In the genomic region with DNA sequence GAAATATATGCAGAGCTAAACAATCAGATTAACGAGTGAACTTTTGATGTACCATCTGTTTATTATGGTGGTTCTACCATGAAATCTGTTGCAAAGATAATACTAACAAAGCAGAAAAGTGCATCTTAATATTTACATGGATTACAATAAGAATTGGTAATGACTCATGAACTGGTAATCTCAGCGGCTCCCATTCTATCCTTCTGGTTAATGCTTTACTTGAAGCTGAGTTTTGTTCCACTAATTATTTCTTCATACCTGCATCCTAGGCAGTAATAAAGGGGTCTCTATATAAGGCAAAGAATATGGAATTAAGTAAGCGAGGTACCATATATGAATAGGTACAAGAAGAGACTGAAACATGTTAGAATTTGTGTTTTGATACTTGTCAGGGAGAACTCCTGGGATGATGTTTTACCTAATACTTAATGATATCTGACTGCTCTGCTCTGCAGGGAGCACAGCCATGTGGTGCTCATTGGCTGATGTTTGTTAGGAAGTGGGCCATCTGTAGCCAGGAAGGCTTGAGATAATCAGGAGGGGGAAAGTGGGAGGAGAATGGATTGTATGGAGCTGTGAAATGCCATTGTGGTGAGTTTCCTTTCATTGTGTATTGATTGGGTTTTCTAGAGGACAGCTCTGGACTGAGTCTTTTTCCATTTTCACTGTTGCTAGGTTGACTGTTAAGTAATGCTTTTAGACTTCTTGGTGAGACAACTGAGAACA, we compare ENCODE assay signal across 11 cellular contexts. TPM values are rescaled to one million over a fixed set of nuclear protein-coding genes. Genes with fewer than 3 reads are reported as not detected.
DNase-seq lines count a peak whose midpoint lies in the region; ATAC-seq and TF ChIP-seq lines count a peak whose summit lies in the region.
"Had no signal": no experiment of that assay in that cellular context is flagged by ENCODE, and none has a peak within 500 bp of the region (broad histone marks: within the 10 kb centered on the region; RNA-seq: fewer than 3 reads in every experiment).

No MANE protein-coding gene starts in this region.

- H3K9me3 ChIP-seq in IMR-90 (ENCODE audit: control insufficient read depth, insufficient read depth, low read length): no peaks in the 10 kb centered on the region
- no peaks in the 10 kb centered on the region for H3K9me3 ChIP-seq in colonic mucosa
- H3K9me3 ChIP-seq in right lobe of liver: no peaks in the 10 kb centered on the region

- dilution Hi-C loops in IMR-90 (cut with HindIII; ENCODE audit: low sequenced_read_pairs, unreplicated experiment): no loop called here

- no peak overlapping the region for H3K23ac ChIP-seq in IMR-90 (ENCODE audit: low read depth, low read length)

- no TSS peak for BruUV-seq in IMR-90 (replicated peaks; lab: Mats Ljungman, UMichigan)

- H3K27ac Mint-ChIP-seq in stimulated activated memory B cell treated with anti-CD40 and anti-IgM and Interleukin-4, amounts not matched to agents 10 μg/mL and 1 μg/mL and 100 μg/mL, for 72 hours: no peak overlapping the region

- no peak overlapping the region for H2BK120ac ChIP-seq in IMR-90 (ENCODE audit: low read depth, low read length)

- no peak overlapping the region for H4K8ac ChIP-seq in IMR-90 (ENCODE audit: low read depth in 2 of 2, low read length in 2 of 2)

- H2AFZ ChIP-seq in IMR-90 (replicated peaks; ENCODE audit: low read length, poor library complexity): no peak overlapping the region

- no peak for TF ChIP-seq RAD21 in IMR-90 (IDR thresholded peaks at IDR 0.05; ENCODE audit: low read length)

- H2BK20ac ChIP-seq in IMR-90 (ENCODE audit: low read depth, low read length): no peak overlapping the region

- no peak overlapping the region for H3K9ac ChIP-seq in IMR-90 (ENCODE audit: low read depth, low read length)
- no peak overlapping the region for H3K9ac ChIP-seq in colonic mucosa (ENCODE audit: low read depth in 2 of 2, low read length in 2 of 2)

- no peaks in the 10 kb centered on the region for H3K27me3 Mint-ChIP-seq in stimulated activated memory B cell treated with anti-CD40 and anti-IgM and Interleukin-4, amounts not matched to agents 10 μg/mL and 1 μg/mL and 100 μg/mL, for 72 hours

- H3K4me3 ChIP-seq in IMR-90 (ENCODE audit: insufficient read depth, low read depth, low read length): no peak overlapping the region
- H3K4me3 ChIP-seq in colonic mucosa: no peak overlapping the region
- H3K4me3 ChIP-seq in right lobe of liver: no peak overlapping the region
- H3K4me3 ChIP-seq: coronary artery had no signal

- CTCF ChIA-PET in IMR-90 (lab: Yijun Ruan, JAX): interaction anchor here (0.6 to 0.7 kb wide), 2 partner anchors 19 to 920 kb away, joined by 3 to 4 read pairs; no protein-coding TSS in a partner anchor

- H3K56ac ChIP-seq in IMR-90 (ENCODE audit: extremely low read depth, insufficient read depth, low read length): no peak overlapping the region

- H3K4me1 ChIP-seq in IMR-90 (ENCODE audit: control insufficient read depth, insufficient read depth, low read length) (no peaks in the 10 kb centered on the region), colonic mucosa (peaks cover 19% of the 10 kb centered on the region), right lobe of liver (no peaks in the 10 kb centered on the region)

- H3K9me1 ChIP-seq in IMR-90 (ENCODE audit: insufficient read depth, low read length): no peaks in the 10 kb centered on the region

- ATAC-seq in IMR-90 (ENCODE audit: low read depth) (peak; percentile 95), right lobe of liver (peak; percentile 21 to 49 (median 36)), GM19351 (IDR thresholded peaks at IDR 0.05; ENCODE audit: unreplicated experiment) (no peak), HG03280 (IDR thresholded peaks at IDR 0.05; ENCODE audit: unreplicated experiment) (no peak)
- ATAC-seq in stimulated activated memory B cell treated with anti-CD40 and anti-IgM and Interleukin-4, amounts not matched to agents 10 μg/mL and 1 μg/mL and 100 μg/mL, for 72 hours: no peak

- H3K4ac ChIP-seq in IMR-90 (ENCODE audit: low read depth, low read length): no peak overlapping the region

- no peak overlapping the region for H3K18ac ChIP-seq in IMR-90 (ENCODE audit: low read depth, low read length)

- in situ Hi-C loops in IMR-90 (cut with MboI; ENCODE audit: low sequenced_read_pairs): no loop called here

- DNase-seq in D341Med (ENCODE audit: low spot score): peak; percentile 67
- peak; percentile 62 for DNase-seq in IMR-90
- DNase-seq in colonic mucosa: no peak
- no peak for DNase-seq in right lobe of liver
- DNase-seq in NCI-H345 (lab: John Stamatoyannopoulos, UW): no peak
- DNase-seq: NCI-H1092 treated with DMSO at 0.1 percent for 48 hours; stimulated activated CD4-positive, alpha-beta T cell treated with anti-CD3 and anti-CD28 coated beads, Interleukin-1b, Interleukin-23, amount 100 ng/mL, for 48 hours had no signal

- H3K36me3 Mint-ChIP-seq in stimulated activated memory B cell treated with anti-CD40 and anti-IgM and Interleukin-4, amounts not matched to agents 10 μg/mL and 1 μg/mL and 100 μg/mL, for 72 hours: peaks cover 22% of the 10 kb centered on the region

- no peak overlapping the region for H2BK5ac ChIP-seq in IMR-90 (ENCODE audit: low read depth, low read length, poor library complexity, severe bottlenecking)

- no peaks in the 10 kb centered on the region for H3K4me1 Mint-ChIP-seq in stimulated activated memory B cell treated with anti-CD40 and anti-IgM and Interleukin-4, amounts not matched to agents 10 μg/mL and 1 μg/mL and 100 μg/mL, for 72 hours

- no peak overlapping the region for H2AK9ac ChIP-seq in IMR-90 (replicated peaks; ENCODE audit: low read depth, low read length, poor library complexity)

- H4K91ac ChIP-seq in IMR-90 (ENCODE audit: insufficient read depth, low read depth, low read length): no peak overlapping the region

- H3K4me3 Mint-ChIP-seq in stimulated activated memory B cell treated with anti-CD40 and anti-IgM and Interleukin-4, amounts not matched to agents 10 μg/mL and 1 μg/mL and 100 μg/mL, for 72 hours: no peak overlapping the region

- no peak overlapping the region for H3K14ac ChIP-seq in IMR-90 (replicated peaks; ENCODE audit: low read depth, low read length)

- H3K27me3 ChIP-seq in IMR-90 (ENCODE audit: control insufficient read depth, insufficient read depth, low read length): no peaks in the 10 kb centered on the region
- H3K27me3 ChIP-seq in colonic mucosa: no peaks in the 10 kb centered on the region
- H3K27me3 ChIP-seq in right lobe of liver: no peaks in the 10 kb centered on the region

- H3K4me2 ChIP-seq in IMR-90 (ENCODE audit: low read depth, low read length): no peak overlapping the region

- H4K20me1 ChIP-seq in IMR-90 (ENCODE audit: insufficient read depth, low read length): no peaks in the 10 kb centered on the region

- no peak overlapping the region for H4K5ac ChIP-seq in IMR-90 (ENCODE audit: low read depth, low read length)

- no peak overlapping the region for H3K27ac ChIP-seq in IMR-90 (ENCODE audit: insufficient read depth, low read length)
- peak overlapping the region; percentile 49 for H3K27ac ChIP-seq in colonic mucosa
- no peak overlapping the region for H3K27ac ChIP-seq in right lobe of liver
- H3K27ac ChIP-seq: coronary artery had no signal

- POLR2A ChIA-PET in IMR-90 (lab: Charles Lee; ENCODE audit: unreplicated experiment): no interaction called here

- intact Hi-C loops in IMR-90 (cut with micrococcal nuclease): no loop called here
- intact Hi-C loops in colonic mucosa (cut with DNase I): no loop called here
- intact Hi-C loops in right lobe of liver (cut with DNase I): no loop called here

- H2AK5ac ChIP-seq in IMR-90 (ENCODE audit: low read depth, low read length): no peak overlapping the region

- no peak overlapping the region for H2BK15ac ChIP-seq in IMR-90 (ENCODE audit: low read depth, low read length)

- TF ChIP-seq CTCF in IMR-90 (conservative IDR thresholded peaks at IDR 0.05; ENCODE audit: low read depth, low read length): no peak
- no peak for TF ChIP-seq CTCF in colonic mucosa (IDR thresholded peaks at IDR 0.05)
- TF ChIP-seq CTCF in right lobe of liver (IDR thresholded peaks at IDR 0.05): no peak

- no CpG with 5 or more reads among the region's 3 CpGs for whole genome bisulfite sequencing in IMR-90 (ENCODE audit: extremely low coverage in 2 of 2, insufficient read length in 1 of 2), 2 experiments
- 69% methylated on average over 3 of the region's 3 CpGs for WGBS in right lobe of liver (ENCODE audit: insufficient coverage, low coverage, low lambda C conversion rate, missing lambda C conversion rate)

- TF ChIP-seq POLR2A in IMR-90 (IDR thresholded peaks at IDR 0.05; ENCODE audit: low read depth, low read length): no peak
- no peak for TF ChIP-seq POLR2A in right lobe of liver (IDR thresholded peaks at IDR 0.05)

- H3K9me3 Mint-ChIP-seq in stimulated activated memory B cell treated with anti-CD40 and anti-IgM and Interleukin-4, amounts not matched to agents 10 μg/mL and 1 μg/mL and 100 μg/mL, for 72 hours: no peaks in the 10 kb centered on the region

- no peaks in the 10 kb centered on the region for H3K36me3 ChIP-seq in IMR-90 (ENCODE audit: control insufficient read depth, insufficient read depth, low read length)
- H3K36me3 ChIP-seq in colonic mucosa: no peaks in the 10 kb centered on the region
- no peaks in the 10 kb centered on the region for H3K36me3 ChIP-seq in right lobe of liver

- H3K79me1 ChIP-seq in IMR-90 (ENCODE audit: low read depth in 1 of 2, low read length in 2 of 2): no peaks in the 10 kb centered on the region

TF ChIP-seq in IMR-90, 13 proteins besides CTCF, POLR2A, EP300 and RAD21 (continues in another document):
- TF ChIP-seq FOS (IDR thresholded peaks at IDR 0.05; ENCODE audit: low read depth, low read length) (no peak), CEBPB (IDR thresholded peaks at IDR 0.05; ENCODE audit: low read depth, low read length) (no peak), MXI1 (IDR thresholded peaks at IDR 0.05; ENCODE audit: borderline replicate concordance, low read depth, low read length) (no peak), BHLHE40 (IDR thresholded peaks at IDR 0.05; ENCODE audit: low read depth, low read length) (no peak), RFX5 (IDR thresholded peaks at IDR 0.05; ENCODE audit: low read depth, low read length) (no peak), SMC3 (IDR thresholded peaks at IDR 0.05; ENCODE audit: low read depth, low read length) (no peak)
- TF ChIP-seq, protein P1, sequence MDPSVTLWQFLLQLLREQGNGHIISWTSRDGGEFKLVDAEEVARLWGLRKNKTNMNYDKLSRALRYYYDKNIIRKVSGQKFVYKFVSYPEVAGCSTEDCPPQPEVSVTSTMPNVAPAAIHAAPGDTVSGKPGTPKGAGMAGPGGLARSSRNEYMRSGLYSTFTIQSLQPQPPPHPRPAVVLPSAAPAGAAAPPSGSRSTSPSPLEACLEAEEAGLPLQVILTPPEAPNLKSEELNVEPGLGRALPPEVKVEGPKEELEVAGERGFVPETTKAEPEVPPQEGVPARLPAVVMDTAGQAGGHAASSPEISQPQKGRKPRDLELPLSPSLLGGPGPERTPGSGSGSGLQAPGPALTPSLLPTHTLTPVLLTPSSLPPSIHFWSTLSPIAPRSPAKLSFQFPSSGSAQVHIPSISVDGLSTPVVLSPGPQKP (IDR thresholded peaks at IDR 0.05; ENCODE audit: borderline replicate concordance, low read depth, low read length): no peak

RNA-seq across cellular contexts. Expression of a gene that starts 52.6 kb away (rescaled TPM):
- 3.6 and 5.7 TPM in 2 replicates for total RNA-seq in IMR-90 (2012; rRNA removed)
- polyA plus RNA-seq in IMR-90 (2012; rRNA removed): 1.8 and 2.4 TPM in 2 replicates
- polyA plus RNA-seq in IMR-90 (2012; cell fraction: cytosol; rRNA removed): 0.65 and 0.92 TPM in 2 replicates
- polyA plus RNA-seq in IMR-90 (2012; cell fraction: nucleus; rRNA removed; ENCODE audit: low replicate concordance): 0.29 and 1.1 TPM in 2 replicates
- total RNA-seq in colonic mucosa: 10 to 100 TPM; 59.0 to 83.3 TPM
- 1 to 10 TPM; 1.8 to 3.6 (median 2.3) TPM for total RNA-seq in right lobe of liver

Comparison
In these comparisons a context has a peak if more than half of its experiments do, and no peak if none do; other contexts are left out.
1. DNase-seq: peak in D341Med (single experiment) and IMR-90 (single experiment); none in colonic mucosa (single experiment), right lobe of liver (0 of 3) and NCI-H345 (single experiment).
2. ATAC-seq: peak in IMR-90 (single experiment) and right lobe of liver (4 of 4); none in GM19351 (single experiment), stimulated activated memory B cell treated with anti-CD40 and anti-IgM and Interleukin-4, amounts not matched to agents 10 μg/mL and 1 μg/mL and 100 μg/mL, for 72 hours (single experiment) and HG03280 (single experiment).